2 cellular contexts compared by ENCODE assay signal in the genomic region with DNA sequence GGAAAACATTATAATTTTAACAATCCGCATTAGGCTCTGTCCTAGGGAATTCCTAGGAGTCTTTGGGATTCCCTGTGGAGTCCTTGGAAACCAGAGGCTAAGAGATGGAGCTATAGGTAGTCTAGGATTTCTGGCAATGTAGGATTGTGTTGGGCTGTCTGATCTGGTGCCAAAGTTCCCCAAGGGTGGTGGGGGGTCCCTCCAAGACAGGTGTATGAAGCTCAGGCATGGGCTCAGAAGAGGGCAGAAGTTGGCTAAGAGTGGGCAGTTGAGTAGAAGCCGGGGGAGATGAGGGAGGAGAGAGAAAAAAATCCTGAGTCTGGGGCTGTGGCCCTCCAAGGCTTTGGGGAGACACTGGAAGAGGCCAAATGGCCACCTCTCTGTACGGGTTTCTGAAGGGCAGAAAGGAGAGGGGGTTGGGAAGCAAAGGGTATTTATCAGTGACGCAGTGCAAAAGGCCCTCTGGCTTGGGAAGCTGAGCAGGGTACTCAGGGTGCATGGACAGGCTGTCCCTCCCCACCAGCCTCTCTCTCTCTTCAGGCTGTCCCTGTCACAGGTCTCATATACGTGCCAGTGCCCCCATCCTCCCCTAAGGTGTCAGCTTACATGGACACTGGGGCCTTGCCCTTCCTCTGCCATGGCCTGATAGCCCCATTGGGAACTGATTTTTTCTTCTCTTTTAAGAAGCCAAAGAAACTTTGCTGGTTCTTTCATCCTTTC.
TF ChIP-seq lines count a peak whose summit lies in the region.

No MANE protein-coding gene starts in this region.

TF ChIP-seq in SK-N-SH, 30 proteins besides CTCF, POLR2A, EP300 and RAD21 (continued from another document):
- TF ChIP-seq IRF3 (IDR thresholded peaks at IDR 0.05; ENCODE audit: low read depth, low read length) = no peak
- TF ChIP-seq RXRA (IDR thresholded peaks at IDR 0.05; ENCODE audit: borderline replicate concordance, low read depth) = no peak
- no peak for TF ChIP-seq TEAD4 (IDR thresholded peaks at IDR 0.05; ENCODE audit: borderline replicate concordance, insufficient read depth)
- TF ChIP-seq SIN3A (IDR thresholded peaks at IDR 0.05; ENCODE audit: borderline replicate concordance, low read depth, low read length) = no peak
- no peak for TF ChIP-seq POLR2AphosphoS5 (IDR thresholded peaks at IDR 0.05; ENCODE audit: low read depth, low read length)
- no peak for TF ChIP-seq YY1 (IDR thresholded peaks at IDR 0.05; ENCODE audit: low read depth)
- no peak for TF ChIP-seq FOSL2 (IDR thresholded peaks at IDR 0.05; ENCODE audit: borderline replicate concordance, low read depth)
- no peak for TF ChIP-seq MEF2A (IDR thresholded peaks at IDR 0.05; ENCODE audit: borderline replicate concordance, low read depth)
- no peak for TF ChIP-seq REST (IDR thresholded peaks at IDR 0.05; ENCODE audit: low read depth, low read length)
- no peak for TF ChIP-seq ZBTB33 (IDR thresholded peaks at IDR 0.05; ENCODE audit: borderline replicate concordance, low read depth)
- no peak for TF ChIP-seq SMC3 (IDR thresholded peaks at IDR 0.05; ENCODE audit: low read depth, low read length)
- no peak for TF ChIP-seq JUND (IDR thresholded peaks at IDR 0.05)
- no peak for TF ChIP-seq USF1 (IDR thresholded peaks at IDR 0.05; ENCODE audit: borderline replicate concordance, low read depth)

TF ChIP-seq in SK-N-SH treated with all-trans-retinoic acid at 6 μM for 48 hours, 23 proteins besides CTCF, POLR2A, EP300 and RAD21 (continued from another document):
- no peak for TF ChIP-seq TCF4 (CRISPR knock-in tag; IDR thresholded peaks at IDR 0.05; ENCODE audit: borderline replicate concordance)
- TF ChIP-seq, protein P1, sequence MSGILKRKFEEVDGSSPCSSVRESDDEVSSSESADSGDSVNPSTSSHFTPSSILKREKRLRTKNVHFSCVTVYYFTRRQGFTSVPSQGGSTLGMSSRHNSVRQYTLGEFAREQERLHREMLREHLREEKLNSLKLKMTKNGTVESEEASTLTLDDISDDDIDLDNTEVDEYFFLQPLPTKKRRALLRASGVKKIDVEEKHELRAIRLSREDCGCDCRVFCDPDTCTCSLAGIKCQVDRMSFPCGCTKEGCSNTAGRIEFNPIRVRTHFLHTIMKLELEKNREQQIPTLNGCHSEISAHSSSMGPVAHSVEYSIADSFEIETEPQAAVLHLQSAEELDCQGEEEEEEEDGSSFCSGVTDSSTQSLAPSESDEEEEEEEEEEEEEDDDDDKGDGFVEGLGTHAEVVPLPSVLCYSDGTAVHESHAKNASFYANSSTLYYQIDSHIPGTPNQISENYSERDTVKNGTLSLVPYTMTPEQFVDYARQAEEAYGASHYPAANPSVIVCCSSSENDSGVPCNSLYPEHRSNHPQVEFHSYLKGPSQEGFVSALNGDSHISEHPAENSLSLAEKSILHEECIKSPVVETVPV (CRISPR knock-in tag; IDR thresholded peaks at IDR 0.05) = no peak
- TF ChIP-seq RARB (CRISPR knock-in tag; IDR thresholded peaks at IDR 0.05) = no peak
- no peak for TF ChIP-seq TSHZ2 (CRISPR knock-in tag; IDR thresholded peaks at IDR 0.05)
- no peak for TF ChIP-seq OSR1 (CRISPR knock-in tag; IDR thresholded peaks at IDR 0.05)
- TF ChIP-seq TOX (CRISPR knock-in tag; IDR thresholded peaks at IDR 0.05; ENCODE audit: borderline replicate concordance) = no peak
- no peak for TF ChIP-seq ESRRG (CRISPR knock-in tag; IDR thresholded peaks at IDR 0.05)
- TF ChIP-seq, protein P2, sequence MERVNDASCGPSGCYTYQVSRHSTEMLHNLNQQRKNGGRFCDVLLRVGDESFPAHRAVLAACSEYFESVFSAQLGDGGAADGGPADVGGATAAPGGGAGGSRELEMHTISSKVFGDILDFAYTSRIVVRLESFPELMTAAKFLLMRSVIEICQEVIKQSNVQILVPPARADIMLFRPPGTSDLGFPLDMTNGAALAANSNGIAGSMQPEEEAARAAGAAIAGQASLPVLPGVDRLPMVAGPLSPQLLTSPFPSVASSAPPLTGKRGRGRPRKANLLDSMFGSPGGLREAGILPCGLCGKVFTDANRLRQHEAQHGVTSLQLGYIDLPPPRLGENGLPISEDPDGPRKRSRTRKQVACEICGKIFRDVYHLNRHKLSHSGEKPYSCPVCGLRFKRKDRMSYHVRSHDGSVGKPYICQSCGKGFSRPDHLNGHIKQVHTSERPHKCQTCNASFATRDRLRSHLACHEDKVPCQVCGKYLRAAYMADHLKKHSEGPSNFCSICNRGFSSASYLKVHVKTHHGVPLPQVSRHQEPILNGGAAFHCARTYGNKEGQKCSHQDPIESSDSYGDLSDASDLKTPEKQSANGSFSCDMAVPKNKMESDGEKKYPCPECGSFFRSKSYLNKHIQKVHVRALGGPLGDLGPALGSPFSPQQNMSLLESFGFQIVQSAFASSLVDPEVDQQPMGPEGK (CRISPR knock-in tag; IDR thresholded peaks at IDR 0.05; ENCODE audit: borderline replicate concordance) = no peak
